In genomic region chr16:67529639-67530012, GRCh38 we compare ENCODE assay signal across 8 cellular contexts. TPM values are rescaled to one million over a fixed set of nuclear protein-coding genes. Genes with fewer than 3 reads are reported as not detected.
DNase-seq lines count a peak whose midpoint lies in the region; ATAC-seq and TF ChIP-seq lines count a peak whose summit lies in the region.

No MANE protein-coding gene starts in this region.

- H3K4me1 ChIP-seq in right atrium auricular region (peaks cover 0 to 43% of the 10 kb centered on the region in 2 donors), skeletal muscle tissue (ENCODE audit: control insufficient read depth in 3 of 3, insufficient read depth in 3 of 3, low read length in 3 of 3) (peaks cover 26 to 38% (median 30%) of the 10 kb centered on the region in 3 donors)

- peaks cover 19% of the 10 kb centered on the region for H3K4me1 Mint-ChIP-seq in activated T-cell treated with anti-CD3 and anti-CD28 coated beads, Interleukin-2, amount 50 U/mL, for 72 hours (ENCODE audit: low read depth)

- TF ChIP-seq CTCF in right atrium auricular region (IDR thresholded peaks at IDR 0.05) = no peak

- H3K27ac Mint-ChIP-seq in activated T-cell treated with anti-CD3 and anti-CD28 coated beads, Interleukin-2, amount 50 U/mL, for 72 hours = no peak overlapping the region

- H3K36me3 Mint-ChIP-seq in activated T-cell treated with anti-CD3 and anti-CD28 coated beads, Interleukin-2, amount 50 U/mL, for 72 hours (ENCODE audit: insufficient read depth in 2 of 2) = no peaks in the 10 kb centered on the region

- peak overlapping the region; percentile 96 to 97 for H3K27ac ChIP-seq in right atrium auricular region
- H3K27ac ChIP-seq in skeletal muscle tissue (ENCODE audit: low read depth, low read length) = peak overlapping the region; percentile 86

- H3K27me3 Mint-ChIP-seq in activated T-cell treated with anti-CD3 and anti-CD28 coated beads, Interleukin-2, amount 50 U/mL, for 72 hours (ENCODE audit: low read depth) = peaks cover 28% of the 10 kb centered on the region

- H3K4me3 ChIP-seq in right atrium auricular region (peak overlapping the region; percentile 77 to 81), skeletal muscle tissue (ENCODE audit: low read length in 3 of 3) (peak overlapping the region; percentile 82 to 94 (median 91))

- H3K4me3 Mint-ChIP-seq in activated T-cell treated with anti-CD3 and anti-CD28 coated beads, Interleukin-2, amount 50 U/mL, for 72 hours = peak overlapping the region; percentile 81 to 84

- H3K9me3 ChIP-seq in right atrium auricular region (no peaks in the 10 kb centered on the region), skeletal muscle tissue (ENCODE audit: control insufficient read depth in 3 of 3, low read length in 3 of 3) (no peaks in the 10 kb centered on the region)

- no peaks in the 10 kb centered on the region for H3K27me3 ChIP-seq in right atrium auricular region
- H3K27me3 ChIP-seq in skeletal muscle tissue (ENCODE audit: control insufficient read depth in 3 of 3, insufficient read depth in 3 of 3, low read length in 3 of 3) = no peaks in the 10 kb centered on the region

- H3K9ac ChIP-seq in skeletal muscle tissue (ENCODE audit: low read depth in 1 of 3, low read length in 3 of 3) = peak overlapping the region; percentile 83 to 96 (median 96)

- DNase-seq in NCI-H2171 treated with DMSO at 0.1 percent for 48 hours (lab: John Stamatoyannopoulos, UW) (peak; percentile 19), NCI-H2171 (lab: John Stamatoyannopoulos, UW) (no peak), right atrium auricular region (ENCODE audit: low spot score) (no peak), middle frontal gyrus (ENCODE audit: extremely low spot score, low spot score) (no peak)
- no peak for DNase-seq in activated T-cell treated with anti-CD3 and anti-CD28 coated beads, Interleukin-2, amount 50 U/mL, for 72 hours
- no peak for DNase-seq in stimulated activated CD4-positive, alpha-beta T cell treated with anti-CD3 and anti-CD28 coated beads, Interleukin-2, amount 100 ng/mL, for 48 hours

- no peak for ATAC-seq in activated T-cell treated with anti-CD3 and anti-CD28 coated beads, Interleukin-2, amount 50 U/mL, for 72 hours (replicated peaks in 1 of 2)
- no peak for ATAC-seq in GM19023 (IDR thresholded peaks at IDR 0.05; ENCODE audit: unreplicated experiment)

- H3K36me3 ChIP-seq in right atrium auricular region (no peaks in the 10 kb centered on the region), skeletal muscle tissue (ENCODE audit: control insufficient read depth in 3 of 3, insufficient read depth in 3 of 3, low read length in 3 of 3) (no peaks in the 10 kb centered on the region)

- H3K9me3 Mint-ChIP-seq in activated T-cell treated with anti-CD3 and anti-CD28 coated beads, Interleukin-2, amount 50 U/mL, for 72 hours = no peaks in the 10 kb centered on the region

RNA-seq across cellular contexts. Expression of gene RIPOR1, which starts 1.0 kb away (rescaled TPM):
- 10 to 100 TPM; 34.2 to 54.6 TPM for total RNA-seq in activated T-cell treated with anti-CD3 and anti-CD28 coated beads, Interleukin-2, amount 50 U/mL, for 72 hours
- total RNA-seq in right atrium auricular region (10 to 100 TPM; 43.9 to 66.9 TPM), skeletal muscle tissue (30.8 TPM)

RNA-seq across cellular contexts. Expression of gene CTCF, which starts 32.7 kb away (rescaled TPM):
- total RNA-seq in activated T-cell treated with anti-CD3 and anti-CD28 coated beads, Interleukin-2, amount 50 U/mL, for 72 hours = 10 to 100 TPM; 55.5 to 71.1 TPM
- total RNA-seq in right atrium auricular region (10 to 100 TPM; 24.5 to 31.6 TPM), skeletal muscle tissue (31.3 TPM)

RNA-seq across cellular contexts. Expression of gene AGRP, which starts 46.3 kb away (rescaled TPM):
- not detected for total RNA-seq in activated T-cell treated with anti-CD3 and anti-CD28 coated beads, Interleukin-2, amount 50 U/mL, for 72 hours
- total RNA-seq in right atrium auricular region (not detected), skeletal muscle tissue (not detected)

RNA-seq across cellular contexts. Expression of gene ATP6V0D1, which starts 48.7 kb away (rescaled TPM):
- 10 to 100 TPM; 27.9 to 28.1 TPM for total RNA-seq in activated T-cell treated with anti-CD3 and anti-CD28 coated beads, Interleukin-2, amount 50 U/mL, for 72 hours
- total RNA-seq in right atrium auricular region (10 to 100 TPM; 79.7 to 95.7 TPM), skeletal muscle tissue (46.4 TPM)
